Comparison of ENCODE assay signal across 8 cellular contexts in genomic region chr1:219066631-219067349, GRCh38.
DNase-seq lines count a peak whose midpoint lies in the region; ATAC-seq, FAIRE-seq and TF ChIP-seq lines count a peak whose summit lies in the region.

No MANE protein-coding gene starts in this region.

- H3F3A ChIP-seq in neural progenitor cell (ENCODE audit: low read depth) = no peaks in the 10 kb centered on the region

- H3K4me3 ChIP-seq in GM12864 (ENCODE audit: low read depth, low read length) (no peak overlapping the region), endodermal cell (ENCODE audit: low read length) (no peak overlapping the region), neural progenitor cell (no peak overlapping the region)

- H3K4me3 Mint-ChIP-seq in endodermal cell (no peak overlapping the region), neural progenitor cell (no peak overlapping the region)
- no peak overlapping the region for H3K4me3 Mint-ChIP-seq in activated CD8-positive, alpha-beta memory T cell treated with anti-CD3 and anti-CD28 coated beads, Interleukin-2, amount 10 ng/mL, durations not matched to agents 7 days and 5 days

- no peak overlapping the region for H3K9ac ChIP-seq in endodermal cell (ENCODE audit: extremely low read depth, low read length, poor library complexity, severe bottlenecking)
- no peak overlapping the region for H3K9ac ChIP-seq in neural progenitor cell

- FAIRE-seq in H54 (lab: Jason Lieb, UNC) = no peak

- no peaks in the 10 kb centered on the region for H3K79me2 ChIP-seq in neural progenitor cell (ENCODE audit: low read depth)

- no peak for DNase-seq in GM12864 (ENCODE audit: low read depth)
- peak; percentile 91 for DNase-seq in M059J (ENCODE audit: low read depth)
- no peak for DNase-seq in endodermal cell
- no peak for DNase-seq in neural progenitor cell (ENCODE audit: low spot score)
- DNase-seq in H54 (ENCODE audit: insufficient read length, low spot score) = no peak
- no peak for DNase-seq in NCI-H2227 treated with DMSO at 0.1 percent for 48 hours (lab: John Stamatoyannopoulos, UW)
- DNase-seq in activated CD8-positive, alpha-beta memory T cell treated with anti-CD3 and anti-CD28 coated beads, Interleukin-2, amount 10 ng/mL, durations not matched to agents 7 days and 5 days = no peak
- no peak for DNase-seq in SKM-1 (lab: John Stamatoyannopoulos, UW; ENCODE audit: unreplicated experiment)

- no peak for TF ChIP-seq POLR2A in H54 (IDR thresholded peaks at IDR 0.05; ENCODE audit: low read depth, low read length)

- H3K9me3 Mint-ChIP-seq in endodermal cell (peaks cover 15% of the 10 kb centered on the region), neural progenitor cell (peaks cover 6% of the 10 kb centered on the region)
- no peaks in the 10 kb centered on the region for H3K9me3 Mint-ChIP-seq in activated CD8-positive, alpha-beta memory T cell treated with anti-CD3 and anti-CD28 coated beads, Interleukin-2, amount 10 ng/mL, durations not matched to agents 7 days and 5 days (ENCODE audit: low read depth)

- peak overlapping the region; percentile 38 for H2AFZ ChIP-seq in neural progenitor cell (replicated peaks)

- H3K27me3 ChIP-seq in endodermal cell (ENCODE audit: control insufficient read depth, insufficient read depth, low read length, poor library complexity, severe bottlenecking) = no peaks in the 10 kb centered on the region
- no peaks in the 10 kb centered on the region for H3K27me3 ChIP-seq in neural progenitor cell

- 71% methylated on average over 1 of the region's 1 CpG; no CpG with 5 or more reads in 1 of the 2 experiments for WGBS in endodermal cell (ENCODE audit: insufficient coverage in 1 of 2, insufficient read length in 1 of 2), 2 experiments

- TF ChIP-seq CTCF in GM12864 (IDR thresholded peaks at IDR 0.05; ENCODE audit: low read depth, low read length, missing control alignments) (peak; percentile 35), endodermal cell (conservative IDR thresholded peaks at IDR 0.05) (peak; percentile 74), neural progenitor cell (IDR thresholded peaks at IDR 0.05) (peak; percentile 58)

- no peaks in the 10 kb centered on the region for H3K36me3 Mint-ChIP-seq in endodermal cell (ENCODE audit: low read depth)
- no peaks in the 10 kb centered on the region for H3K36me3 Mint-ChIP-seq in neural progenitor cell
- no peaks in the 10 kb centered on the region for H3K36me3 Mint-ChIP-seq in activated CD8-positive, alpha-beta memory T cell treated with anti-CD3 and anti-CD28 coated beads, Interleukin-2, amount 10 ng/mL, durations not matched to agents 7 days and 5 days

- H3K27ac ChIP-seq in endodermal cell (ENCODE audit: low read depth, low read length) (no peak overlapping the region), neural progenitor cell (no peak overlapping the region)

- H3K4me2 ChIP-seq in neural progenitor cell = no peak overlapping the region

- CTCF ChIA-PET in activated CD8-positive, alpha-beta memory T cell treated with anti-CD3 and anti-CD28 coated beads, Interleukin-2, amount 10 ng/mL, durations not matched to agents 7 days and 5 days (lab: Charles Lee) = no interaction called here

- no peaks in the 10 kb centered on the region for H3K36me3 ChIP-seq in endodermal cell (ENCODE audit: control insufficient read depth, insufficient read depth, low read length)
- no peaks in the 10 kb centered on the region for H3K36me3 ChIP-seq in neural progenitor cell

- H4K20me1 ChIP-seq in neural progenitor cell (ENCODE audit: low read depth) = no peaks in the 10 kb centered on the region

- H3K27ac Mint-ChIP-seq in endodermal cell = no peak overlapping the region
- H3K27ac Mint-ChIP-seq in neural progenitor cell = no peak overlapping the region
- H3K27ac Mint-ChIP-seq in activated CD8-positive, alpha-beta memory T cell treated with anti-CD3 and anti-CD28 coated beads, Interleukin-2, amount 10 ng/mL, durations not matched to agents 7 days and 5 days = no peak overlapping the region

- H3K4me1 ChIP-seq in endodermal cell (ENCODE audit: control insufficient read depth, insufficient read depth, low read length) (no peaks in the 10 kb centered on the region), neural progenitor cell (no peaks in the 10 kb centered on the region)

- H3K9me3 ChIP-seq in endodermal cell (ENCODE audit: control insufficient read depth, low read length) = no peaks in the 10 kb centered on the region
- no peaks in the 10 kb centered on the region for H3K9me3 ChIP-seq in neural progenitor cell (ENCODE audit: low read depth)

- no peaks in the 10 kb centered on the region for H3K4me1 Mint-ChIP-seq in endodermal cell
- H3K4me1 Mint-ChIP-seq in neural progenitor cell = no peaks in the 10 kb centered on the region
- no peaks in the 10 kb centered on the region for H3K4me1 Mint-ChIP-seq in activated CD8-positive, alpha-beta memory T cell treated with anti-CD3 and anti-CD28 coated beads, Interleukin-2, amount 10 ng/mL, durations not matched to agents 7 days and 5 days

- H3K27me3 Mint-ChIP-seq in endodermal cell (ENCODE audit: insufficient read depth) = no peaks in the 10 kb centered on the region
- H3K27me3 Mint-ChIP-seq in neural progenitor cell (ENCODE audit: insufficient read depth, low read depth) = no peaks in the 10 kb centered on the region
- no peaks in the 10 kb centered on the region for H3K27me3 Mint-ChIP-seq in activated CD8-positive, alpha-beta memory T cell treated with anti-CD3 and anti-CD28 coated beads, Interleukin-2, amount 10 ng/mL, durations not matched to agents 7 days and 5 days

- no peak for ATAC-seq in activated CD8-positive, alpha-beta memory T cell treated with anti-CD3 and anti-CD28 coated beads, Interleukin-2, amount 10 ng/mL, durations not matched to agents 7 days and 5 days
